ENCODE assay signal across 8 cellular contexts in genomic region chr11:82900277-82901164, GRCh38.
DNase-seq lines count a peak whose midpoint lies in the region; ATAC-seq and TF ChIP-seq lines count a peak whose summit lies in the region.

Gene PRCP, minus strand, starts transcription at chr11:82900430. Its CDS starts 28 bp downstream, at chr11:82900402.

- DNase-seq in AML-193 (lab: John Stamatoyannopoulos, UW) (peak; percentile 88 to 92), NCI-H510A treated with DMSO at 0.1 percent for 48 hours (lab: John Stamatoyannopoulos, UW) (peak; percentile 92)
- DNase-seq in activated CD4-positive, alpha-beta T cell treated with anti-CD3 and anti-CD28 coated beads for 4 hours: peak; percentile 90 to 91
- peak; percentile 82 to 87 for DNase-seq in stimulated activated CD4-positive, alpha-beta T cell treated with anti-CD3 and anti-CD28 coated beads, Interleukin-1b, Interleukin-23, amount 100 ng/mL, for 4 hours (ENCODE audit: low read depth in 2 of 2)

- H3K27ac ChIP-seq in cingulate gyrus (ENCODE audit: low read depth, low read length) (peak within 1 kb of the TSS; percentile 91), layer of hippocampus (ENCODE audit: low read depth, low read length) (peak within 1 kb of the TSS; percentile 91)

- ATAC-seq in HG03432 (IDR thresholded peaks at IDR 0.05; ENCODE audit: unreplicated experiment): peak; percentile 83

- H3K27me3 ChIP-seq in layer of hippocampus (ENCODE audit: control insufficient read depth, insufficient read depth, low read length): no peaks in the 10 kb centered on the region

- TF ChIP-seq POLR2A in GM19099 (IDR thresholded peaks at IDR 0.05; ENCODE audit: extremely low read depth, insufficient read length, low read depth): peak; percentile 82

Comparison
In these comparisons a context has a peak if more than half of its experiments do, and no peak if none do; other contexts are left out.
1. Peak in every context shown above with its lines: DNase-seq, ATAC-seq and H3K27ac ChIP-seq.